ENCODE assay signal across 23 cellular contexts in genomic region chr9:69388596-69388995, GRCh38.
"Had no signal": no experiment of that assay in that cellular context is flagged by ENCODE, and none has a peak within 500 bp of the region (broad histone marks: within the 10 kb centered on the region; RNA-seq: fewer than 3 reads in every experiment).

No MANE protein-coding gene starts in this region.

- DNase-seq: activated B cell treated with CpG ODN at 0.5 μM for 24 hours; activated CD4-positive, alpha-beta T cell treated with anti-CD3 and anti-CD28 coated beads for 1 hour; activated CD4-positive, alpha-beta T cell treated with anti-CD3 and anti-CD28 coated beads, Interleukin-2, amount 10 ng/mL, durations not matched to agents 24 days and 14 days; activated CD4-positive, alpha-beta T cell treated with anti-CD3 and anti-CD28 coated beads, Interleukin-2, amount 50 U/mL, for 48 hours; activated CD8-positive, alpha-beta memory T cell treated with anti-CD3 and anti-CD28 coated beads, Interleukin-2, amount 10 ng/mL, durations not matched to agents 7 days and 5 days; activated effector memory CD4-positive, alpha-beta T cell treated with Interleukin-2 at 50 U/mL for 16 hours; activated naive CD4-positive, alpha-beta T cell; activated T-cell treated with anti-CD3 and anti-CD28 coated beads, Interleukin-2, amount 50 U/mL, for 24 hours; aorta; NCI-H1092 treated with DMSO at 0.1 percent for 48 hours; NCI-H1417 treated with DMSO at 0.1 percent for 48 hours; NCI-H2029; NCI-H2107; NCI-H226; NCI-H510A; NCI-H526 treated with DMSO at 0.1 percent for 48 hours; SIG-M5; T-cell; T-helper 2 cell; T1000 had no signal

- H3K4me2 ChIP-seq: KMS-11 had no signal

- FAIRE-seq: TTC549 had no signal

- ATAC-seq: activated CD8-positive, alpha-beta memory T cell treated with anti-CD3 and anti-CD28 coated beads, Interleukin-2, amount 10 ng/mL, durations not matched to agents 7 days and 5 days; PC-3; T-cell had no signal

- H3K27ac ChIP-seq: KMS-11 had no signal

- H3K9ac ChIP-seq: KMS-11 had no signal
